Comparison of ENCODE assay signal across 16 cellular contexts in the genomic region with DNA sequence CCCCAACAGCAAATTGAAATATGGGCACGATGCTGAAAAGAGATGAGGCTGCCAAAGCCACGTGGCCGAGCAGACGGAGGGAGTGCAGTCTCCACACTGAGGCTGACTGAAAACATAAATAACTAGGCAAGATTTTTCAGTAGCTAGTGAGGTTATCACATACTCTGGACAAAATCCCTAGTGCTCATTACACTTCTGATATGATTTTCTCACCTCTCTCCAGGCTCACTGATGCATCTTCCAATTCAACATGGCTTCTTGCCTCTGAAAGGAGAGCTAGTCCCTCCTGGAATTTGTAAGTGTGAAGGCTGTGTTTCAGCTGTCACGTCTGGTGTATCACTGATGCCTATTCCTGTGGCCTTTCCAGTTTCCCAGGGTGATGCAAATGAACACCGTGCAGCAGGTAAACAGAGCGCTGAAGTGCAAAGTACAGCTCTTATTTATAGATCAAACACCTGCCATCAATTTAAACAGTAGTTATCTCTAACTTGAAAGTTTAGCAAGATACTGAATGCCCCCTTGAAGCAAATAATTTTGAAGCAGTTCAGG.
DNase-seq lines count a peak whose midpoint lies in the region; ATAC-seq and TF ChIP-seq lines count a peak whose summit lies in the region.
"Had no signal": no experiment of that assay in that cellular context is flagged by ENCODE, and none has a peak within 500 bp of the region (broad histone marks: within the 10 kb centered on the region; RNA-seq: fewer than 3 reads in every experiment).

No MANE protein-coding gene starts in this region.

- ATAC-seq in effector memory CD8-positive, alpha-beta T cell (replicated peaks): no peak
- ATAC-seq in HG03045 (IDR thresholded peaks at IDR 0.05; ENCODE audit: unreplicated experiment): no peak
- ATAC-seq: activated CD8-positive, alpha-beta T cell treated with anti-CD3 and anti-CD28 coated beads, Interleukin-2, amount 10 ng/mL, durations not matched to agents 7 days and 5 days; heart left ventricle had no signal

- DNase-seq in NCI-H2107 treated with DMSO at 0.1 percent for 48 hours (lab: John Stamatoyannopoulos, UW; ENCODE audit: unreplicated experiment): peak; percentile 82
- DNase-seq in NCI-H2107 (lab: John Stamatoyannopoulos, UW): no peak
- peak; percentile 79 for DNase-seq in NCI-H345 (lab: John Stamatoyannopoulos, UW)
- no peak for DNase-seq in effector memory CD8-positive, alpha-beta T cell
- DNase-seq in superior temporal gyrus (ENCODE audit: extremely low spot score): peak; percentile 39
- DNase-seq in brain microvascular endothelial cell: no peak
- no peak for DNase-seq in OCI-M2 (lab: John Stamatoyannopoulos, UW; ENCODE audit: unreplicated experiment)
- DNase-seq: activated CD8-positive, alpha-beta T cell treated with anti-CD3 and anti-CD28 coated beads, Interleukin-2, amount 10 ng/mL, durations not matched to agents 7 days and 5 days; heart left ventricle; NCI-H187; T1000; trophoblast cell had no signal

- no peak overlapping the region for H3K4me3 Mint-ChIP-seq in effector memory CD8-positive, alpha-beta T cell
- H3K4me3 Mint-ChIP-seq: activated CD8-positive, alpha-beta T cell treated with anti-CD3 and anti-CD28 coated beads, Interleukin-2, amount 10 ng/mL, durations not matched to agents 7 days and 5 days had no signal

- in situ Hi-C loops in brain microvascular endothelial cell (cut with HindIII; ENCODE audit: low pct_ligation_motif_present, low sequenced_read_pairs): no loop called here

- no peak overlapping the region for H3K27ac ChIP-seq in brain microvascular endothelial cell
- H3K27ac ChIP-seq: heart left ventricle had no signal

- H3K27me3 ChIP-seq in brain microvascular endothelial cell (replicated peaks): no peaks in the 10 kb centered on the region
- H3K27me3 ChIP-seq: heart left ventricle, Peyer's patch had no signal

- peak overlapping the region; percentile 23 to 96 for H3K27ac Mint-ChIP-seq in effector memory CD8-positive, alpha-beta T cell
- H3K27ac Mint-ChIP-seq: activated CD8-positive, alpha-beta T cell treated with anti-CD3 and anti-CD28 coated beads, Interleukin-2, amount 10 ng/mL, durations not matched to agents 7 days and 5 days had no signal

- no peaks in the 10 kb centered on the region for H3K27me3 Mint-ChIP-seq in effector memory CD8-positive, alpha-beta T cell

- H3K36me3 Mint-ChIP-seq in effector memory CD8-positive, alpha-beta T cell (ENCODE audit: insufficient read depth): peaks cover 8% of the 10 kb centered on the region

- peaks cover 12 to 30% of the 10 kb centered on the region in 2 donors for H3K4me1 Mint-ChIP-seq in effector memory CD8-positive, alpha-beta T cell (ENCODE audit: low read depth in 2 of 2)

- no peak for TF ChIP-seq CTCF in brain microvascular endothelial cell (IDR thresholded peaks at IDR 0.05; ENCODE audit: low read depth, low read length, missing control alignments)

- no peaks in the 10 kb centered on the region for H3K9me3 Mint-ChIP-seq in effector memory CD8-positive, alpha-beta T cell

- no peaks in the 10 kb centered on the region for H3K36me3 ChIP-seq in brain microvascular endothelial cell (replicated peaks)
- H3K36me3 ChIP-seq: HAP-1, heart left ventricle, Peyer's patch had no signal

- no peak overlapping the region for H3K4me3 ChIP-seq in brain microvascular endothelial cell (ENCODE audit: low read depth, low read length)
- H3K4me3 ChIP-seq: HAP-1, heart left ventricle, lung, Peyer's patch had no signal

Comparison
In these comparisons a context has a peak if more than half of its experiments do, and no peak if none do; other contexts are left out.
1. DNase-seq: peak in NCI-H2107 treated with DMSO at 0.1 percent for 48 hours (single experiment), NCI-H345 (single experiment) and superior temporal gyrus (single experiment); none in NCI-H2107 (single experiment), effector memory CD8-positive, alpha-beta T cell (0 of 3), brain microvascular endothelial cell (single experiment) and OCI-M2 (single experiment).